Comparison of ENCODE assay signal across 1 cellular context in the genomic region with DNA sequence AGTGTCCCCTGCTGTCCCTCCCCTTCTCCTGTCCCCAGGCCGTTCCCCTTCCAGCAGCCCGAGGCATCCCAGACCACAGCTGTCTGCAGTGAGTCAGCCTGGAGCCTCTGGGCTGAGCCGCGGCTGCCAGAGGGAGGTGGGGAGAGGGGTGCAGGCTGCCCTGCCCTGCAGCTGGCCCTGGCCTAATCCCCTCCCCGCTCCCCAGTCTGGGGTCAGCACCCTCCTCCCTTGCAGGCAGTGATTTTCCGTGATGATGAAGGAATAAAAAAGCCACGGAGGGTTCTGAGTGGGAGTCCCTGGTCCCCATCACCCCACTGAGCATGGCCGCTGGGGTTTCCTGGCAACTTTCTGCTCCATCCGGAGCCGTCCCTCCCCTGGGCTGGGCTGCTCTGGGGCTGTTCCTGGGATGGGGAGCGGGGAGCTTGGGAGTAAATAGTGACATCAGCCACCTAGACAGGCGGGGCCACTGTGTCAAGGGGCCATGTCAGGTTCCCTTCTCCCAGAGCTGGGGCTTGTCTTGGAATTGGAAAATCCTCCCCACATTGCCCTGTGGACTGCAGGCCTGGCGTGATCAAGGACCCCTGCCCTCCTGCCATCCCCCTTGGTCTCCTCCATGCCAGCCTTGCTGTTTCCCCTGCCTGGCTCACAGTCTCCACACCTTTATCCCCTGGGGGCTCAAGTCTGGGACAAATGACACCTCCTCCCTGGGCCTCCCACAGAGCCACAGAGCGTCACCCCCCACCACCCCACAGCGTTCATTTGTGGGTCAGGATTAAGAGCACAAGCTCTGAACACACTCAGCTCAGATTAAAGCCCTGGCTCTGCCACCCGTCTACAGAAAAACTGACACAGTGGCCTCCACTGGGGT.
TF ChIP-seq lines count a peak whose summit lies in the region.

No MANE protein-coding gene starts in this region.

TF ChIP-seq in K562, 482 proteins besides CTCF, POLR2A, EP300 and RAD21 (continued from another document):
- TF ChIP-seq, protein P1, sequence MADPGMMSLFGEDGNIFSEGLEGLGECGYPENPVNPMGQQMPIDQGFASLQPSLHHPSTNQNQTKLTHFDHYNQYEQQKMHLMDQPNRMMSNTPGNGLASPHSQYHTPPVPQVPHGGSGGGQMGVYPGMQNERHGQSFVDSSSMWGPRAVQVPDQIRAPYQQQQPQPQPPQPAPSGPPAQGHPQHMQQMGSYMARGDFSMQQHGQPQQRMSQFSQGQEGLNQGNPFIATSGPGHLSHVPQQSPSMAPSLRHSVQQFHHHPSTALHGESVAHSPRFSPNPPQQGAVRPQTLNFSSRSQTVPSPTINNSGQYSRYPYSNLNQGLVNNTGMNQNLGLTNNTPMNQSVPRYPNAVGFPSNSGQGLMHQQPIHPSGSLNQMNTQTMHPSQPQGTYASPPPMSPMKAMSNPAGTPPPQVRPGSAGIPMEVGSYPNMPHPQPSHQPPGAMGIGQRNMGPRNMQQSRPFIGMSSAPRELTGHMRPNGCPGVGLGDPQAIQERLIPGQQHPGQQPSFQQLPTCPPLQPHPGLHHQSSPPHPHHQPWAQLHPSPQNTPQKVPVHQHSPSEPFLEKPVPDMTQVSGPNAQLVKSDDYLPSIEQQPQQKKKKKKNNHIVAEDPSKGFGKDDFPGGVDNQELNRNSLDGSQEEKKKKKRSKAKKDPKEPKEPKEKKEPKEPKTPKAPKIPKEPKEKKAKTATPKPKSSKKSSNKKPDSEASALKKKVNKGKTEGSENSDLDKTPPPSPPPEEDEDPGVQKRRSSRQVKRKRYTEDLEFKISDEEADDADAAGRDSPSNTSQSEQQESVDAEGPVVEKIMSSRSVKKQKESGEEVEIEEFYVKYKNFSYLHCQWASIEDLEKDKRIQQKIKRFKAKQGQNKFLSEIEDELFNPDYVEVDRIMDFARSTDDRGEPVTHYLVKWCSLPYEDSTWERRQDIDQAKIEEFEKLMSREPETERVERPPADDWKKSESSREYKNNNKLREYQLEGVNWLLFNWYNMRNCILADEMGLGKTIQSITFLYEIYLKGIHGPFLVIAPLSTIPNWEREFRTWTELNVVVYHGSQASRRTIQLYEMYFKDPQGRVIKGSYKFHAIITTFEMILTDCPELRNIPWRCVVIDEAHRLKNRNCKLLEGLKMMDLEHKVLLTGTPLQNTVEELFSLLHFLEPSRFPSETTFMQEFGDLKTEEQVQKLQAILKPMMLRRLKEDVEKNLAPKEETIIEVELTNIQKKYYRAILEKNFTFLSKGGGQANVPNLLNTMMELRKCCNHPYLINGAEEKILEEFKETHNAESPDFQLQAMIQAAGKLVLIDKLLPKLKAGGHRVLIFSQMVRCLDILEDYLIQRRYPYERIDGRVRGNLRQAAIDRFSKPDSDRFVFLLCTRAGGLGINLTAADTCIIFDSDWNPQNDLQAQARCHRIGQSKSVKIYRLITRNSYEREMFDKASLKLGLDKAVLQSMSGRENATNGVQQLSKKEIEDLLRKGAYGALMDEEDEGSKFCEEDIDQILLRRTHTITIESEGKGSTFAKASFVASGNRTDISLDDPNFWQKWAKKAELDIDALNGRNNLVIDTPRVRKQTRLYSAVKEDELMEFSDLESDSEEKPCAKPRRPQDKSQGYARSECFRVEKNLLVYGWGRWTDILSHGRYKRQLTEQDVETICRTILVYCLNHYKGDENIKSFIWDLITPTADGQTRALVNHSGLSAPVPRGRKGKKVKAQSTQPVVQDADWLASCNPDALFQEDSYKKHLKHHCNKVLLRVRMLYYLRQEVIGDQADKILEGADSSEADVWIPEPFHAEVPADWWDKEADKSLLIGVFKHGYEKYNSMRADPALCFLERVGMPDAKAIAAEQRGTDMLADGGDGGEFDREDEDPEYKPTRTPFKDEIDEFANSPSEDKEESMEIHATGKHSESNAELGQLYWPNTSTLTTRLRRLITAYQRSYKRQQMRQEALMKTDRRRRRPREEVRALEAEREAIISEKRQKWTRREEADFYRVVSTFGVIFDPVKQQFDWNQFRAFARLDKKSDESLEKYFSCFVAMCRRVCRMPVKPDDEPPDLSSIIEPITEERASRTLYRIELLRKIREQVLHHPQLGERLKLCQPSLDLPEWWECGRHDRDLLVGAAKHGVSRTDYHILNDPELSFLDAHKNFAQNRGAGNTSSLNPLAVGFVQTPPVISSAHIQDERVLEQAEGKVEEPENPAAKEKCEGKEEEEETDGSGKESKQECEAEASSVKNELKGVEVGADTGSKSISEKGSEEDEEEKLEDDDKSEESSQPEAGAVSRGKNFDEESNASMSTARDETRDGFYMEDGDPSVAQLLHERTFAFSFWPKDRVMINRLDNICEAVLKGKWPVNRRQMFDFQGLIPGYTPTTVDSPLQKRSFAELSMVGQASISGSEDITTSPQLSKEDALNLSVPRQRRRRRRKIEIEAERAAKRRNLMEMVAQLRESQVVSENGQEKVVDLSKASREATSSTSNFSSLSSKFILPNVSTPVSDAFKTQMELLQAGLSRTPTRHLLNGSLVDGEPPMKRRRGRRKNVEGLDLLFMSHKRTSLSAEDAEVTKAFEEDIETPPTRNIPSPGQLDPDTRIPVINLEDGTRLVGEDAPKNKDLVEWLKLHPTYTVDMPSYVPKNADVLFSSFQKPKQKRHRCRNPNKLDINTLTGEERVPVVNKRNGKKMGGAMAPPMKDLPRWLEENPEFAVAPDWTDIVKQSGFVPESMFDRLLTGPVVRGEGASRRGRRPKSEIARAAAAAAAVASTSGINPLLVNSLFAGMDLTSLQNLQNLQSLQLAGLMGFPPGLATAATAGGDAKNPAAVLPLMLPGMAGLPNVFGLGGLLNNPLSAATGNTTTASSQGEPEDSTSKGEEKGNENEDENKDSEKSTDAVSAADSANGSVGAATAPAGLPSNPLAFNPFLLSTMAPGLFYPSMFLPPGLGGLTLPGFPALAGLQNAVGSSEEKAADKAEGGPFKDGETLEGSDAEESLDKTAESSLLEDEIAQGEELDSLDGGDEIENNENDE (IDR thresholded peaks at IDR 0.05; ENCODE audit: low read depth, low read length): peak; percentile 49
- TF ChIP-seq ZBTB7A (IDR thresholded peaks at IDR 0.05; ENCODE audit: borderline replicate concordance, control insufficient read depth, low read depth, low read length): peak; percentile 54; the same call in 1 of the 2 replicates
TF ChIP-seq in K562: peak in this region for 18.
